In genomic region chrX:10393899-10394298, GRCh38 we compare ENCODE assay signal across 28 cellular contexts.
DNase-seq lines count a peak whose midpoint lies in the region; ATAC-seq, FAIRE-seq and TF ChIP-seq lines count a peak whose summit lies in the region.
"Had no signal": no experiment of that assay in that cellular context is flagged by ENCODE, and none has a peak within 500 bp of the region (broad histone marks: within the 10 kb centered on the region; RNA-seq: fewer than 3 reads in every experiment).

No MANE protein-coding gene starts in this region.

- no peaks in the 10 kb centered on the region for H3K36me3 ChIP-seq in A673 (ENCODE audit: insufficient read depth, low read length, poor library complexity, severe bottlenecking)
- H3K36me3 ChIP-seq in endothelial cell of umbilical vein (ENCODE audit: control insufficient read depth in 2 of 2, extremely low read depth in 1 of 2, insufficient read depth in 2 of 2, low read length in 2 of 2): no peaks in the 10 kb centered on the region
- H3K36me3 ChIP-seq: HAP-1, Peyer's patch, suprapubic skin had no signal

- H4K20me1 ChIP-seq in endothelial cell of umbilical vein (replicated peaks; ENCODE audit: control insufficient read depth, extremely low read depth, insufficient read depth, low read length): no peaks in the 10 kb centered on the region

- H3K36me3 Mint-ChIP-seq in nephron (ENCODE audit: low read depth) (no peaks in the 10 kb centered on the region), Calu3 (ENCODE audit: insufficient read depth, unreplicated experiment) (no peaks in the 10 kb centered on the region), T-helper 17 cell (ENCODE audit: low read depth) (no peaks in the 10 kb centered on the region)
- no peaks in the 10 kb centered on the region for H3K36me3 Mint-ChIP-seq in activated CD4-positive, alpha-beta memory T cell treated with anti-CD3 and anti-CD28 coated beads, Interleukin-2, amount 10 ng/mL, durations not matched to agents 7 days and 5 days (ENCODE audit: low read depth)
- H3K36me3 Mint-ChIP-seq: CD8-positive, alpha-beta memory T cell had no signal

- DNase-seq in A673 (ENCODE audit: low spot score): peak; percentile 4
- DNase-seq in M059J (ENCODE audit: low read depth): peak; percentile 51
- DNase-seq in endothelial cell of umbilical vein (ENCODE audit: low read depth, low spot score): peak; percentile 1
- no peak for DNase-seq in Calu3
- DNase-seq in T-helper 17 cell: no peak
- no peak for DNase-seq in activated CD4-positive, alpha-beta memory T cell treated with anti-CD3 and anti-CD28 coated beads, Interleukin-2, amount 10 ng/mL, durations not matched to agents 7 days and 5 days
- DNase-seq: activated CD4-positive, alpha-beta T cell treated with anti-CD3 and anti-CD28 coated beads, Interleukin-2, amount 50 U/mL, for 48 hours; activated naive CD4-positive, alpha-beta T cell; activated T-cell treated with anti-CD3 and anti-CD28 coated beads, Interleukin-2, amount 50 U/mL, for 72 hours; CD8-positive, alpha-beta memory T cell; GDM1; hypothalamus; left cardiac atrium; NCI-H1436; NCI-H2081 treated with DMSO at 0.1 percent for 48 hours; NCI-H2227 treated with DMSO at 0.1 percent for 48 hours; Peyer's patch; small intestine; stimulated activated naive CD4-positive, alpha-beta T cell had no signal

- H2AFZ ChIP-seq in endothelial cell of umbilical vein (ENCODE audit: low read depth, low read length): no peak overlapping the region

- ATAC-seq in T-helper 17 cell: no peak
- ATAC-seq: activated CD4-positive, CD25-positive, alpha-beta regulatory T cell treated with anti-CD3 and anti-CD28 coated beads, Interleukin-2, amount 50 U/mL, for 24 hours; activated T-cell treated with anti-CD3 and anti-CD28 coated beads, Interleukin-2, amount 50 U/mL, for 72 hours; left cardiac atrium had no signal

- peaks cover under 1% of the 10 kb centered on the region for H3K27me3 ChIP-seq in A673 (replicated peaks; ENCODE audit: insufficient read depth, low read depth, low read length, poor library complexity)
- H3K27me3 ChIP-seq in endothelial cell of umbilical vein (ENCODE audit: control insufficient read depth in 2 of 2, insufficient read depth in 2 of 2, low read length in 2 of 2): no peaks in the 10 kb centered on the region
- H3K27me3 ChIP-seq: Peyer's patch, suprapubic skin had no signal

- H3K4me3 Mint-ChIP-seq in nephron (no peak overlapping the region), Calu3 (ENCODE audit: low read depth, unreplicated experiment) (no peak overlapping the region), T-helper 17 cell (no peak overlapping the region)
- no peak overlapping the region for H3K4me3 Mint-ChIP-seq in activated CD4-positive, alpha-beta memory T cell treated with anti-CD3 and anti-CD28 coated beads, Interleukin-2, amount 10 ng/mL, durations not matched to agents 7 days and 5 days
- H3K4me3 Mint-ChIP-seq: activated T-cell treated with anti-CD3 and anti-CD28 coated beads, Interleukin-2, amount 50 U/mL, for 72 hours; CD8-positive, alpha-beta memory T cell; central memory CD8-positive, alpha-beta T cell; dendritic cell treated with granulocyte-macrophage colony-stimulating factor and Interleukin-4, amounts not matched to agents 40 ng/mL and 50 ng/mL, for 4 days had no signal

- no peaks in the 10 kb centered on the region for H3K9me3 ChIP-seq in A673 (ENCODE audit: low read depth, low read length, poor library complexity, severe bottlenecking)
- H3K9me3 ChIP-seq in endothelial cell of umbilical vein (replicated peaks; ENCODE audit: control insufficient read depth, insufficient read depth, low read length): no peaks in the 10 kb centered on the region
- H3K9me3 ChIP-seq in T-helper 17 cell (ENCODE audit: control insufficient read depth, low read length, poor library complexity, severe bottlenecking): no peaks in the 10 kb centered on the region
- H3K9me3 ChIP-seq: HAP-1, Peyer's patch, suprapubic skin had no signal

- no peaks in the 10 kb centered on the region for H3K79me2 ChIP-seq in endothelial cell of umbilical vein (ENCODE audit: control insufficient read depth, insufficient read depth, low read length)

- TF ChIP-seq POLR2A in endothelial cell of umbilical vein (IDR thresholded peaks at IDR 0.05; ENCODE audit: low read depth, low read length): no peak

- H3K4me2 ChIP-seq in endothelial cell of umbilical vein (ENCODE audit: insufficient read depth, low read length): no peak overlapping the region

- intact Hi-C loops in A673 (cut with micrococcal nuclease; ENCODE audit: unreplicated experiment) (no loop called here), endothelial cell of umbilical vein (cut with micrococcal nuclease) (no loop called here), Calu3 (cut with micrococcal nuclease; ENCODE audit: unreplicated experiment) (no loop called here)

- H3K27ac ChIP-seq in A673 (ENCODE audit: low read depth, low read length, poor library complexity, severe bottlenecking): no peak overlapping the region
- H3K27ac ChIP-seq in endothelial cell of umbilical vein (ENCODE audit: insufficient read depth, low read depth, low read length): no peak overlapping the region
- H3K27ac ChIP-seq: HL-60, Peyer's patch, suprapubic skin had no signal

- dilution Hi-C loops in endothelial cell of umbilical vein (cut with MboI; ENCODE audit: extremely low pct_ligation_motif_present, low sequenced_read_pairs): no loop called here

- peaks cover 5% of the 10 kb centered on the region for H3K27me3 Mint-ChIP-seq in nephron (ENCODE audit: low read depth)
- peaks cover 24% of the 10 kb centered on the region for H3K27me3 Mint-ChIP-seq in Calu3 (ENCODE audit: unreplicated experiment)
- H3K27me3 Mint-ChIP-seq in T-helper 17 cell: no peaks in the 10 kb centered on the region
- H3K27me3 Mint-ChIP-seq in activated CD4-positive, alpha-beta memory T cell treated with anti-CD3 and anti-CD28 coated beads, Interleukin-2, amount 10 ng/mL, durations not matched to agents 7 days and 5 days: no peaks in the 10 kb centered on the region
- H3K27me3 Mint-ChIP-seq: central memory CD8-positive, alpha-beta T cell; dendritic cell treated with granulocyte-macrophage colony-stimulating factor and Interleukin-4, amounts not matched to agents 40 ng/mL and 50 ng/mL, for 4 days had no signal

- H3K4me1 Mint-ChIP-seq in nephron (peaks cover 22% of the 10 kb centered on the region), Calu3 (ENCODE audit: low read depth, unreplicated experiment) (no peaks in the 10 kb centered on the region), T-helper 17 cell (no peaks in the 10 kb centered on the region)
- no peaks in the 10 kb centered on the region for H3K4me1 Mint-ChIP-seq in activated CD4-positive, alpha-beta memory T cell treated with anti-CD3 and anti-CD28 coated beads, Interleukin-2, amount 10 ng/mL, durations not matched to agents 7 days and 5 days
- H3K4me1 Mint-ChIP-seq: CD8-positive, alpha-beta memory T cell; central memory CD8-positive, alpha-beta T cell had no signal

- H3K9me3 Mint-ChIP-seq in nephron (peaks cover 23% of the 10 kb centered on the region), Calu3 (ENCODE audit: low read depth, unreplicated experiment) (no peaks in the 10 kb centered on the region)
- no peaks in the 10 kb centered on the region for H3K9me3 Mint-ChIP-seq in activated CD4-positive, alpha-beta memory T cell treated with anti-CD3 and anti-CD28 coated beads, Interleukin-2, amount 10 ng/mL, durations not matched to agents 7 days and 5 days
- H3K9me3 Mint-ChIP-seq: dendritic cell treated with granulocyte-macrophage colony-stimulating factor and Interleukin-4, amounts not matched to agents 40 ng/mL and 50 ng/mL, for 4 days had no signal

- no peak overlapping the region for H3K9ac ChIP-seq in endothelial cell of umbilical vein (replicated peaks; ENCODE audit: extremely low read depth, insufficient read depth, low read length)

- no peak for FAIRE-seq in endothelial cell of umbilical vein (lab: Jason Lieb, UNC)
- FAIRE-seq: endometrium, small intestine had no signal

- H3K9me1 ChIP-seq in endothelial cell of umbilical vein (replicated peaks; ENCODE audit: control insufficient read depth, extremely low read depth, insufficient read depth, low read length): no peaks in the 10 kb centered on the region

- POLR2A ChIA-PET in A673 (lab: Charles Lee; ENCODE audit: low non-redundant PET): no interaction called here
- POLR2A ChIA-PET in endothelial cell of umbilical vein (lab: Charles Lee): no interaction called here
- POLR2A ChIA-PET in activated CD4-positive, alpha-beta memory T cell treated with anti-CD3 and anti-CD28 coated beads, Interleukin-2, amount 10 ng/mL, durations not matched to agents 7 days and 5 days (lab: Charles Lee): no interaction called here

- CTCF ChIA-PET in A673 (lab: Charles Lee): no interaction called here
- CTCF ChIA-PET in endothelial cell of umbilical vein (lab: Charles Lee): interaction anchor here (1.3 kb wide), 1 partner anchor 12 kb away, joined by 4 read pairs; no protein-coding TSS in a partner anchor
- CTCF ChIA-PET in Calu3 (lab: Charles Lee): no interaction called here
- CTCF ChIA-PET in activated CD4-positive, alpha-beta memory T cell treated with anti-CD3 and anti-CD28 coated beads, Interleukin-2, amount 10 ng/mL, durations not matched to agents 7 days and 5 days (lab: Charles Lee): no interaction called here

- H3K4me3 ChIP-seq in A673 (ENCODE audit: low read depth, low read length, poor library complexity, severe bottlenecking) (no peak overlapping the region), endothelial cell of umbilical vein (replicated peaks in 1 of 3; ENCODE audit: insufficient read depth in 1 of 3, low read depth in 1 of 3, low read length in 3 of 3) (no peak overlapping the region)
- H3K4me3 ChIP-seq: HAP-1, lung, Peyer's patch, suprapubic skin had no signal

- no TSS peak for BruUV-seq in A673 (replicated peaks; lab: Mats Ljungman, UMichigan)
- no TSS peak for BruUV-seq in endothelial cell of umbilical vein (replicated peaks; lab: Mats Ljungman, UMichigan)
- no TSS peak for BruUV-seq in Calu3 (replicated peaks; lab: Mats Ljungman, UMichigan)

- H3K4me1 ChIP-seq in A673 (ENCODE audit: insufficient read depth, low read length, poor library complexity, severe bottlenecking) (no peaks in the 10 kb centered on the region), endothelial cell of umbilical vein (ENCODE audit: control insufficient read depth, extremely low read depth, insufficient read depth, low read length) (no peaks in the 10 kb centered on the region)
- H3K4me1 ChIP-seq: Peyer's patch, suprapubic skin had no signal

- peak overlapping the region in 2 of 3 experiments; percentile 81 to 88 for H3K27ac Mint-ChIP-seq in nephron
- H3K27ac Mint-ChIP-seq in Calu3 (ENCODE audit: unreplicated experiment): no peak overlapping the region
- no peak overlapping the region for H3K27ac Mint-ChIP-seq in T-helper 17 cell
- no peak overlapping the region for H3K27ac Mint-ChIP-seq in activated CD4-positive, alpha-beta memory T cell treated with anti-CD3 and anti-CD28 coated beads, Interleukin-2, amount 10 ng/mL, durations not matched to agents 7 days and 5 days
- H3K27ac Mint-ChIP-seq: activated T-cell treated with anti-CD3 and anti-CD28 coated beads, Interleukin-2, amount 50 U/mL, for 72 hours; CD8-positive, alpha-beta memory T cell; dendritic cell treated with granulocyte-macrophage colony-stimulating factor and Interleukin-4, amounts not matched to agents 40 ng/mL and 50 ng/mL, for 4 days had no signal

- TF ChIP-seq CTCF in A673 (conservative IDR thresholded peaks at IDR 0.05; ENCODE audit: low read depth, low read length) (no peak), endothelial cell of umbilical vein (IDR thresholded peaks at IDR 0.05; ENCODE audit: extremely low read depth in 1 of 2, insufficient read depth in 1 of 2, low read depth in 1 of 2, low read length in 2 of 2) (no peak), nephron (IDR thresholded peaks at IDR 0.05; ENCODE audit: unreplicated experiment in 3 of 3) (no peak), Calu3 (IDR thresholded peaks at IDR 0.05; ENCODE audit: unreplicated experiment) (no peak)

Comparison
In these comparisons a context has a peak if more than half of its experiments do, and no peak if none do; other contexts are left out.
1. DNase-seq: peak in A673 (single experiment), M059J (single experiment) and endothelial cell of umbilical vein (single experiment); none in Calu3 (single experiment), T-helper 17 cell (0 of 3) and activated CD4-positive, alpha-beta memory T cell treated with anti-CD3 and anti-CD28 coated beads, Interleukin-2, amount 10 ng/mL, durations not matched to agents 7 days and 5 days (single experiment).
2. H3K27ac Mint-ChIP-seq: peak in nephron (2 of 3); none in Calu3 (single experiment), T-helper 17 cell (single experiment) and activated CD4-positive, alpha-beta memory T cell treated with anti-CD3 and anti-CD28 coated beads, Interleukin-2, amount 10 ng/mL, durations not matched to agents 7 days and 5 days (single experiment).